Comparison of ENCODE assay signal across 1 cellular context in genomic region chr17:750431-751037, GRCh38.
TF ChIP-seq lines count a peak whose summit lies in the region.

No MANE protein-coding gene starts in this region.

TF ChIP-seq in HepG2, 621 proteins besides CTCF, POLR2A, EP300 and RAD21:
- TF ChIP-seq ELF3 (CRISPR knock-in tag; IDR thresholded peaks at IDR 0.05) (no peak), HDAC2 (CRISPR knock-in tag; IDR thresholded peaks at IDR 0.05) (no peak), FOSL1 (CRISPR knock-in tag; IDR thresholded peaks at IDR 0.05; ENCODE audit: borderline replicate concordance) (no peak), HBP1 (CRISPR knock-in tag; IDR thresholded peaks at IDR 0.05; ENCODE audit: low read depth) (no peak), TCF7 (IDR thresholded peaks at IDR 0.05; ENCODE audit: low read depth) (no peak), ZNF18 (CRISPR knock-in tag; IDR thresholded peaks at IDR 0.05; ENCODE audit: insufficient replicate concordance) (no peak), ZNF180 (CRISPR knock-in tag; IDR thresholded peaks at IDR 0.05; ENCODE audit: borderline replicate concordance, low read depth) (no peak), ZNF891 (CRISPR knock-in tag; IDR thresholded peaks at IDR 0.05) (no peak), ZNF468 (CRISPR knock-in tag; IDR thresholded peaks at IDR 0.05) (no peak), RBM22 (optimal IDR thresholded peaks at IDR 0.05; ENCODE audit: low read length) (no peak), HNRNPH1 (optimal IDR thresholded peaks at IDR 0.05; ENCODE audit: low read depth, low read length) (no peak), TFE3 (CRISPR knock-in tag; IDR thresholded peaks at IDR 0.05) (no peak), ZNF557 (CRISPR knock-in tag; IDR thresholded peaks at IDR 0.05) (no peak), ZNF142 (CRISPR knock-in tag; IDR thresholded peaks at IDR 0.05) (no peak), MAX (IDR thresholded peaks at IDR 0.05) (no peak), GTF3A (CRISPR knock-in tag; conservative IDR thresholded peaks at IDR 0.05) (no peak), ZBTB43 (CRISPR knock-in tag; conservative IDR thresholded peaks at IDR 0.05) (no peak), KLF6 (CRISPR knock-in tag; IDR thresholded peaks at IDR 0.05) (no peak)
